ENCODE assay signal across 19 cellular contexts in genomic region chr3:15281817-15282216, GRCh38.
"Had no signal": no experiment of that assay in that cellular context is flagged by ENCODE, and none has a peak within 500 bp of the region (broad histone marks: within the 10 kb centered on the region; RNA-seq: fewer than 3 reads in every experiment).

No MANE protein-coding gene starts in this region.

- H3K9me3 ChIP-seq: sigmoid colon, tibial nerve, uterus had no signal

- FAIRE-seq: colon, endometrium had no signal

- H3K27me3 ChIP-seq: sigmoid colon, tibial nerve, uterus had no signal

- H3K9me3 Mint-ChIP-seq: activated CD4-positive, alpha-beta memory T cell treated with anti-CD3 and anti-CD28 coated beads for 36 hours; activated T-helper 1 cell treated with anti-CD3 and anti-CD28 coated beads, Interleukin-12 subunit alpha, Interleukin-12 subunit beta, Interleukin-2, Interleukin-4 antibody, amounts not matched to agents 30 ng/mL and 10 ng/mL and 1 ng/mL, durations not matched to agents 14 hours and 24 hours and 36 hours; brain; memory B cell; naive thymus-derived CD8-positive, alpha-beta T cell; stimulated activated memory B cell treated with anti-CD40 and anti-IgM and Interleukin-4, amounts not matched to agents 10 μg/mL and 1 μg/mL and 100 μg/mL, for 72 hours had no signal

- H3K27me3 Mint-ChIP-seq: activated CD4-positive, alpha-beta memory T cell treated with anti-CD3 and anti-CD28 coated beads for 36 hours; activated naive CD8-positive, alpha-beta T cell; brain; memory B cell; naive thymus-derived CD8-positive, alpha-beta T cell; stimulated activated memory B cell treated with anti-CD40 and anti-IgM and Interleukin-4, amounts not matched to agents 10 μg/mL and 1 μg/mL and 100 μg/mL, for 72 hours had no signal

- H3K27ac ChIP-seq: sigmoid colon, uterus had no signal

- ATAC-seq: left ventricle myocardium superior; naive thymus-derived CD8-positive, alpha-beta T cell; stimulated activated memory B cell treated with anti-CD40 and anti-IgM and Interleukin-4, amounts not matched to agents 10 μg/mL and 1 μg/mL and 100 μg/mL, for 72 hours had no signal

- H3K36me3 ChIP-seq: sigmoid colon, uterus had no signal

- H3K36me3 Mint-ChIP-seq: brain had no signal

- DNase-seq: activated CD4-positive, alpha-beta memory T cell treated with anti-CD3 and anti-CD28 coated beads for 36 hours; activated CD4-positive, alpha-beta T cell treated with anti-CD3 and anti-CD28 coated beads for 4 hours; activated T-cell treated with anti-CD3 and anti-CD28 coated beads for 4 hours; erythroblast; foreskin melanocyte; left ventricle myocardium superior; naive thymus-derived CD8-positive, alpha-beta T cell; sigmoid colon; stimulated activated CD4-positive, alpha-beta T cell treated with anti-CD3 and anti-CD28 coated beads, Interleukin-4, amount 100 ng/mL, for 24 hours; T-helper 2 cell; uterus had no signal

- H3K4me3 Mint-ChIP-seq: activated CD4-positive, alpha-beta memory T cell treated with anti-CD3 and anti-CD28 coated beads for 36 hours; activated naive CD8-positive, alpha-beta T cell; activated T-helper 1 cell treated with anti-CD3 and anti-CD28 coated beads, Interleukin-12 subunit alpha, Interleukin-12 subunit beta, Interleukin-2, Interleukin-4 antibody, amounts not matched to agents 30 ng/mL and 10 ng/mL and 1 ng/mL, durations not matched to agents 14 hours and 24 hours and 36 hours; brain; memory B cell; naive thymus-derived CD8-positive, alpha-beta T cell; stimulated activated memory B cell treated with anti-CD40 and anti-IgM and Interleukin-4, amounts not matched to agents 10 μg/mL and 1 μg/mL and 100 μg/mL, for 72 hours had no signal

- H3K27ac Mint-ChIP-seq: activated CD4-positive, alpha-beta memory T cell treated with anti-CD3 and anti-CD28 coated beads for 36 hours; activated T-helper 1 cell treated with anti-CD3 and anti-CD28 coated beads, Interleukin-12 subunit alpha, Interleukin-12 subunit beta, Interleukin-2, Interleukin-4 antibody, amounts not matched to agents 30 ng/mL and 10 ng/mL and 1 ng/mL, durations not matched to agents 14 hours and 24 hours and 36 hours; brain; memory B cell; stimulated activated memory B cell treated with anti-CD40 and anti-IgM and Interleukin-4, amounts not matched to agents 10 μg/mL and 1 μg/mL and 100 μg/mL, for 72 hours had no signal

- H3K4me3 ChIP-seq: sigmoid colon, tibial nerve, uterus had no signal
